ENCODE assay signal across 8 cellular contexts in the genomic region with DNA sequence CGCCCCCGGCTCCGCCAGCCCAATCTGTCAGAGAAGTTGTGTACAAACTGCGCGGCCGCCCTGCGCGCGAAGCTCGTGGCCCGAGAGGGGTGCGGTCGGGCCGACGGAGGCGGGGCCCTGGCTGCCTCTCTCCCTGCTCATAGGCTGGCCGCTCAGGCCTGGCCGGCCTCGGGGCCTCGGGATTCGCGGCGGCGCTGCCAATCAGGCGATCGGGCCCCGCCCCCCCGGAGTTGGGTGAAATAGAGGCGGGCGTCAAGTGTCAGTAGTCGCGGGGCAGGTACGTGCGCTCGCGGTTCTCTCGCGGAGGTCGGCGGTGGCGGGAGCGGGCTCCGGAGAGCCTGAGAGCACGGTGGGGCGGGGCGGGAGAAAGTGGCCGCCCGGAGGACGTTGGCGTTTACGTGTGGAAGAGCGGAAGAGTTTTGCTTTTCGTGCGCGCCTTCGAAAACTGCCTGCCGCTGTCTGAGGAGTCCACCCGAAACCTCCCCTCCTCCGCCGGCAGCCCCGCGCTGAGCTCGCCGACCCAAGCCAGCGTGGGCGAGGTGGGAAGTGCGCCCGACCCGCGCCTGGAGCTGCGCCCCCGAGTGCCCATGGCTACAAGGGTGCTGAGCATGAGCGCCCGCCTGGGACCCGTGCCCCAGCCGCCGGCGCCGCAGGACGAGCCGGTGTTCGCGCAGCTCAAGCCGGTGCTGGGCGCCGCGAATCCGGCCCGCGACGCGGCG. TPM values are rescaled to one million over a fixed set of nuclear protein-coding genes. Genes with fewer than 3 reads are reported as not detected.
DNase-seq lines count a peak whose midpoint lies in the region; ATAC-seq and TF ChIP-seq lines count a peak whose summit lies in the region.

A gene (plus strand): TSS at position 265 of the 719 bp plus-strand sequence. CDS start 323 bp downstream, at position 588.

- TF ChIP-seq EP300 in Ishikawa (IDR thresholded peaks at IDR 0.05; ENCODE audit: borderline replicate concordance), result peak; percentile 30; the same call in 1 of the 2 replicates

- H3K4me3 Mint-ChIP-seq in naive thymus-derived CD8-positive, alpha-beta T cell, result peak within 1 kb of the TSS; percentile 85 to 96 (median 92)
- peak within 1 kb of the TSS; percentile 82 to 84 for H3K4me3 Mint-ChIP-seq in stimulated activated naive B cell treated with anti-CD40 and anti-IgM and Interleukin-4, amounts not matched to agents 10 μg/mL and 1 μg/mL and 100 μg/mL, for 72 hours

- TF ChIP-seq CTCF in Panc1 (IDR thresholded peaks at IDR 0.05) (no peak), fibroblast of lung (conservative IDR thresholded peaks at IDR 0.05 in 1 of 2, IDR thresholded peaks at IDR 0.05 in 1 of 2; ENCODE audit: low read depth in 1 of 2, low read length in 2 of 2) (no peak)

- H3K36me3 Mint-ChIP-seq in naive thymus-derived CD8-positive, alpha-beta T cell, result no peaks in the 10 kb centered on the region
- H3K36me3 Mint-ChIP-seq in stimulated activated naive B cell treated with anti-CD40 and anti-IgM and Interleukin-4, amounts not matched to agents 10 μg/mL and 1 μg/mL and 100 μg/mL, for 72 hours, result peaks cover 0 to 3% of the 10 kb centered on the region in 2 donors

- peak within 1 kb of the TSS; percentile 60 to 92 (median 78) for H3K27ac Mint-ChIP-seq in naive thymus-derived CD8-positive, alpha-beta T cell
- H3K27ac Mint-ChIP-seq in stimulated activated naive B cell treated with anti-CD40 and anti-IgM and Interleukin-4, amounts not matched to agents 10 μg/mL and 1 μg/mL and 100 μg/mL, for 72 hours, result peak within 1 kb of the TSS; percentile 9

- peak within 1 kb of the TSS; percentile 77 for H2AFZ ChIP-seq in fibroblast of lung (ENCODE audit: low read length)

- H3K9ac ChIP-seq in fibroblast of lung (ENCODE audit: insufficient read depth, low read length), result peak within 1 kb of the TSS; percentile 56

- H3K9me3 ChIP-seq in Panc1 (ENCODE audit: control insufficient read depth, insufficient read depth, low read depth, low read length) (no peaks in the 10 kb centered on the region), fibroblast of lung (ENCODE audit: control insufficient read depth, insufficient read depth, low read depth, low read length) (no peaks in the 10 kb centered on the region)

- H3K9me3 Mint-ChIP-seq in naive thymus-derived CD8-positive, alpha-beta T cell, result no peaks in the 10 kb centered on the region
- no peaks in the 10 kb centered on the region for H3K9me3 Mint-ChIP-seq in stimulated activated naive B cell treated with anti-CD40 and anti-IgM and Interleukin-4, amounts not matched to agents 10 μg/mL and 1 μg/mL and 100 μg/mL, for 72 hours

- BruUV-seq in Panc1 (replicated peaks; lab: Mats Ljungman, UMichigan), result no TSS peak

- DNase-seq in DMS79 (lab: John Stamatoyannopoulos, UW) (peak; percentile 83), Panc1 (ENCODE audit: low read depth, low spot score) (no peak), activated T-helper 1 cell treated with Interleukin-2 at 50 U/mL for 16 hours (ENCODE audit: low read depth) (peak; percentile 92), fibroblast of lung (ENCODE audit: low read depth in 2 of 2) (peak; percentile 85 to 94)
- DNase-seq in naive thymus-derived CD8-positive, alpha-beta T cell, result peak; percentile 88 to 96 (median 91)
- DNase-seq in stimulated activated naive B cell treated with anti-CD40 and anti-IgM and Interleukin-4, amounts not matched to agents 10 μg/mL and 1 μg/mL and 100 μg/mL, for 72 hours, result peak; percentile 91

- in situ Hi-C loops in Panc1 (cut with HindIII; ENCODE audit: low pct_unique_long_range_greater_than_20kb, low sequenced_read_pairs), result no loop called here

- no peaks in the 10 kb centered on the region for H3K79me2 ChIP-seq in fibroblast of lung (ENCODE audit: control insufficient read depth, insufficient read depth, low read length)

- peak within 1 kb of the TSS; percentile 56 to 73 for H3K4me3 ChIP-seq in Panc1 (ENCODE audit: low read depth in 2 of 2, low read length in 2 of 2)
- H3K4me3 ChIP-seq in fibroblast of lung (replicated peaks in 1 of 4; ENCODE audit: control extremely low read depth in 1 of 4, insufficient read depth in 1 of 4, low read depth in 3 of 4, low read length in 4 of 4), result peak within 1 kb of the TSS; percentile 65 to 77 (median 70)

- TF ChIP-seq RAD21 in Ishikawa (IDR thresholded peaks at IDR 0.05; ENCODE audit: low read depth), result no peak

- no peaks in the 10 kb centered on the region for H4K20me1 ChIP-seq in fibroblast of lung (ENCODE audit: control insufficient read depth, extremely low read depth, insufficient read depth, low read length)

- peak; percentile 99 for ATAC-seq in GM21717 (IDR thresholded peaks at IDR 0.05; ENCODE audit: unreplicated experiment)
- ATAC-seq in Panc1, result peak; percentile 99
- ATAC-seq in naive thymus-derived CD8-positive, alpha-beta T cell, result peak; percentile 93 to 94
- peak; percentile 99 for ATAC-seq in stimulated activated naive B cell treated with anti-CD40 and anti-IgM and Interleukin-4, amounts not matched to agents 10 μg/mL and 1 μg/mL and 100 μg/mL, for 72 hours (replicated peaks)

- peaks cover 2% of the 10 kb centered on the region; the same call in 1 of the 2 replicates for H3K27me3 ChIP-seq in Panc1 (ENCODE audit: control insufficient read depth, insufficient read depth, low read length)
- no peaks in the 10 kb centered on the region for H3K27me3 ChIP-seq in fibroblast of lung (ENCODE audit: control insufficient read depth, insufficient read depth, low read length)

- H3K4me1 ChIP-seq in Panc1 (ENCODE audit: control insufficient read depth, insufficient read depth, low read length) (peaks cover 6% of the 10 kb centered on the region), fibroblast of lung (ENCODE audit: control insufficient read depth, extremely low read depth, insufficient read depth, low read length) (no peaks in the 10 kb centered on the region)

- peaks cover 2% of the 10 kb centered on the region; the same call in 1 of the 2 replicates for H3K36me3 ChIP-seq in Panc1 (ENCODE audit: control insufficient read depth, insufficient read depth, low read length)
- H3K36me3 ChIP-seq in fibroblast of lung (ENCODE audit: control insufficient read depth, insufficient read depth, low read length), result no peaks in the 10 kb centered on the region

- POLR2A ChIA-PET in Panc1 (lab: Charles Lee), result no interaction called here
- POLR2A ChIA-PET in naive thymus-derived CD8-positive, alpha-beta T cell (lab: Charles Lee), result interaction anchor here (0.5 to 1.7 kb wide), 8 partner anchors 72 to 1173 kb away, joined by 3 to 7 read pairs (median 3); no protein-coding TSS in a partner anchor

- peaks cover 17 to 44% (median 25%) of the 10 kb centered on the region in 5 donors for H3K27me3 Mint-ChIP-seq in naive thymus-derived CD8-positive, alpha-beta T cell
- peaks cover 29 to 59% of the 10 kb centered on the region in 2 donors for H3K27me3 Mint-ChIP-seq in stimulated activated naive B cell treated with anti-CD40 and anti-IgM and Interleukin-4, amounts not matched to agents 10 μg/mL and 1 μg/mL and 100 μg/mL, for 72 hours

- CTCF ChIA-PET in Panc1 (lab: Charles Lee), result no interaction called here

- H3K4me2 ChIP-seq in fibroblast of lung (ENCODE audit: extremely low read depth, insufficient read depth, low read length), result peak within 1 kb of the TSS; percentile 95

- H3K27ac ChIP-seq in Panc1 (ENCODE audit: low read length) (no peak within 1 kb of the TSS), fibroblast of lung (ENCODE audit: insufficient read depth, low read length) (peak within 1 kb of the TSS; percentile 29)

- peaks cover 8 to 21% (median 20%) of the 10 kb centered on the region in 4 donors for H3K4me1 Mint-ChIP-seq in naive thymus-derived CD8-positive, alpha-beta T cell
- H3K4me1 Mint-ChIP-seq in stimulated activated naive B cell treated with anti-CD40 and anti-IgM and Interleukin-4, amounts not matched to agents 10 μg/mL and 1 μg/mL and 100 μg/mL, for 72 hours, result peaks cover 10 to 18% of the 10 kb centered on the region in 2 donors

- intact Hi-C loops in Panc1 (cut with micrococcal nuclease; ENCODE audit: unreplicated experiment), result no loop called here

TF ChIP-seq in Ishikawa, 13 proteins besides CTCF, POLR2A, EP300 and RAD21 (continues in another document):
- TF ChIP-seq NFIC (IDR thresholded peaks at IDR 0.05) (peak; percentile 23; the same call in 1 of the 2 replicates), ZBTB7A (IDR thresholded peaks at IDR 0.05; ENCODE audit: low read depth) (no peak), EGR1 (IDR thresholded peaks at IDR 0.05) (peak; percentile 69), FOXM1 (IDR thresholded peaks at IDR 0.05; ENCODE audit: borderline replicate concordance, low read depth) (peak; percentile 30; the same call in 1 of the 2 replicates)
- TF ChIP-seq, protein P1, sequence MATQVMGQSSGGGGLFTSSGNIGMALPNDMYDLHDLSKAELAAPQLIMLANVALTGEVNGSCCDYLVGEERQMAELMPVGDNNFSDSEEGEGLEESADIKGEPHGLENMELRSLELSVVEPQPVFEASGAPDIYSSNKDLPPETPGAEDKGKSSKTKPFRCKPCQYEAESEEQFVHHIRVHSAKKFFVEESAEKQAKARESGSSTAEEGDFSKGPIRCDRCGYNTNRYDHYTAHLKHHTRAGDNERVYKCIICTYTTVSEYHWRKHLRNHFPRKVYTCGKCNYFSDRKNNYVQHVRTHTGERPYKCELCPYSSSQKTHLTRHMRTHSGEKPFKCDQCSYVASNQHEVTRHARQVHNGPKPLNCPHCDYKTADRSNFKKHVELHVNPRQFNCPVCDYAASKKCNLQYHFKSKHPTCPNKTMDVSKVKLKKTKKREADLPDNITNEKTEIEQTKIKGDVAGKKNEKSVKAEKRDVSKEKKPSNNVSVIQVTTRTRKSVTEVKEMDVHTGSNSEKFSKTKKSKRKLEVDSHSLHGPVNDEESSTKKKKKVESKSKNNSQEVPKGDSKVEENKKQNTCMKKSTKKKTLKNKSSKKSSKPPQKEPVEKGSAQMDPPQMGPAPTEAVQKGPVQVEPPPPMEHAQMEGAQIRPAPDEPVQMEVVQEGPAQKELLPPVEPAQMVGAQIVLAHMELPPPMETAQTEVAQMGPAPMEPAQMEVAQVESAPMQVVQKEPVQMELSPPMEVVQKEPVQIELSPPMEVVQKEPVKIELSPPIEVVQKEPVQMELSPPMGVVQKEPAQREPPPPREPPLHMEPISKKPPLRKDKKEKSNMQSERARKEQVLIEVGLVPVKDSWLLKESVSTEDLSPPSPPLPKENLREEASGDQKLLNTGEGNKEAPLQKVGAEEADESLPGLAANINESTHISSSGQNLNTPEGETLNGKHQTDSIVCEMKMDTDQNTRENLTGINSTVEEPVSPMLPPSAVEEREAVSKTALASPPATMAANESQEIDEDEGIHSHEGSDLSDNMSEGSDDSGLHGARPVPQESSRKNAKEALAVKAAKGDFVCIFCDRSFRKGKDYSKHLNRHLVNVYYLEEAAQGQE (IDR thresholded peaks at IDR 0.05; ENCODE audit: low read depth), result no peak

RNA-seq across cellular contexts. Expression of the gene that starts here (rescaled TPM):
- total RNA-seq in Panc1 (2021; ENCODE audit: unreplicated experiment) (1.5 TPM), fibroblast of lung (0.26 and 0.83 TPM in 2 replicates)
- polyA plus RNA-seq in Panc1 (2012; ENCODE audit: insufficient read length), result 0.64 TPM
- polyA plus RNA-seq in fibroblast of lung, result 3.3 and 6.6 TPM in 2 replicates
- 1.6 and 2.7 TPM in 2 replicates for polyA plus RNA-seq in fibroblast of lung (2012)
- 1.1 and 7.5 TPM in 2 replicates for polyA minus RNA-seq in fibroblast of lung (ENCODE audit: low replicate concordance)
- total RNA-seq in naive thymus-derived CD8-positive, alpha-beta T cell, result 1 to 10 TPM; 4.7 to 5.3 TPM
- 1 to 10 TPM in 1 of 3 donors, under 1 TPM in 2; 0.44 to 1.1 (median 0.61) TPM for polyA plus RNA-seq in naive thymus-derived CD8-positive, alpha-beta T cell
